Comparison of ENCODE assay signal across 8 cellular contexts in genomic region chr7:100120518-100121085, GRCh38. TPM values are rescaled to one million over a fixed set of nuclear protein-coding genes. Genes with fewer than 3 reads are reported as not detected.
DNase-seq lines count a peak whose midpoint lies in the region; ATAC-seq, FAIRE-seq and TF ChIP-seq lines count a peak whose summit lies in the region.

No MANE protein-coding gene starts in this region.

- no peak for FAIRE-seq in kidney (lab: Jason Lieb, UNC)

- H3K4me3 ChIP-seq in kidney (ENCODE audit: low read length in 2 of 2) (peak overlapping the region; percentile 70 to 72), thoracic aorta (peak overlapping the region; percentile 84)

- no peak overlapping the region for H3K27ac ChIP-seq in kidney (ENCODE audit: low read depth in 2 of 2, low read length in 2 of 2)
- peak overlapping the region; percentile 85 to 87 for H3K27ac ChIP-seq in thoracic aorta

- no peaks in the 10 kb centered on the region for H3K27me3 Mint-ChIP-seq in activated CD4-positive, alpha-beta T cell treated with anti-CD3 and anti-CD28 coated beads for 36 hours
- no peaks in the 10 kb centered on the region for H3K27me3 Mint-ChIP-seq in activated naive CD8-positive, alpha-beta T cell treated with anti-CD3 and anti-CD28 coated beads for 36 hours

- intact Hi-C loops in activated CD4-positive, alpha-beta T cell treated with anti-CD3 and anti-CD28 coated beads for 36 hours (cut with DNase I, micrococcal nuclease), result loop anchor here in 1 of 2 experiments (1.0 kb wide), 1 partner anchor 28 kb away; the partner anchor contains the start of gene LAMTOR4
- intact Hi-C loops in kidney (cut with DNase I), result no loop called here

- DNase-seq in activated CD4-positive, alpha-beta T cell treated with anti-CD3 and anti-CD28 coated beads for 36 hours, result no peak
- no peak for DNase-seq in activated CD4-positive, alpha-beta T cell treated with anti-CD3 and anti-CD28 coated beads, Interleukin-2, amount 50 U/mL, for 1 hour
- no peak for DNase-seq in activated naive CD8-positive, alpha-beta T cell treated with anti-CD3 and anti-CD28 coated beads for 36 hours
- DNase-seq in kidney (no peak), thoracic aorta (ENCODE audit: low spot score) (no peak), medulla oblongata (ENCODE audit: extremely low spot score) (no peak), GM10248 (ENCODE audit: extremely low spot score) (no peak)

- TF ChIP-seq CTCF in kidney (IDR thresholded peaks at IDR 0.05; ENCODE audit: borderline replicate concordance, extremely low read depth, insufficient read depth) (no peak), thoracic aorta (IDR thresholded peaks at IDR 0.05) (no peak), GM10248 (IDR thresholded peaks at IDR 0.05; ENCODE audit: control extremely low read depth, extremely low read depth, low read depth, missing control alignments) (no peak)

- peaks cover 15% of the 10 kb centered on the region for H3K36me3 Mint-ChIP-seq in activated CD4-positive, alpha-beta T cell treated with anti-CD3 and anti-CD28 coated beads for 36 hours (ENCODE audit: low read depth)
- peaks cover 16% of the 10 kb centered on the region for H3K36me3 Mint-ChIP-seq in activated naive CD8-positive, alpha-beta T cell treated with anti-CD3 and anti-CD28 coated beads for 36 hours

- POLR2A ChIA-PET in activated CD4-positive, alpha-beta T cell treated with anti-CD3 and anti-CD28 coated beads for 36 hours (lab: Charles Lee), result interaction anchor here (0.6 to 1.4 kb wide), 6 partner anchors 11 to 245 kb away, joined by 3 to 9 read pairs (median 4); partner anchors contain the start of genes AP4M1, GPC2, MCM7 and STAG3
- POLR2A ChIA-PET in GM10248 (lab: Yijun Ruan, JAX), result no interaction called here

- H3K27ac Mint-ChIP-seq in activated CD4-positive, alpha-beta T cell treated with anti-CD3 and anti-CD28 coated beads for 36 hours, result peak overlapping the region; percentile 94
- H3K27ac Mint-ChIP-seq in activated naive CD8-positive, alpha-beta T cell treated with anti-CD3 and anti-CD28 coated beads for 36 hours, result peak overlapping the region; percentile 94

- peak overlapping the region; percentile 86 for H3K4me3 Mint-ChIP-seq in activated CD4-positive, alpha-beta T cell treated with anti-CD3 and anti-CD28 coated beads for 36 hours
- peak overlapping the region; percentile 99 for H3K4me3 Mint-ChIP-seq in activated naive CD8-positive, alpha-beta T cell treated with anti-CD3 and anti-CD28 coated beads for 36 hours

- ATAC-seq in activated CD4-positive, alpha-beta T cell treated with anti-CD3 and anti-CD28 coated beads for 36 hours, result no peak
- ATAC-seq in thoracic aorta (ENCODE audit: insufficient number of reproducible peaks, low FRiP score, low read depth) (no peak), HG02759 (IDR thresholded peaks at IDR 0.05; ENCODE audit: unreplicated experiment) (no peak)

- no peaks in the 10 kb centered on the region for H3K36me3 ChIP-seq in kidney (ENCODE audit: control insufficient read depth in 1 of 2, insufficient read depth in 2 of 2, low read length in 2 of 2)
- H3K36me3 ChIP-seq in thoracic aorta, result no peaks in the 10 kb centered on the region

- H3K9me3 ChIP-seq in kidney (ENCODE audit: control insufficient read depth in 1 of 2, low read length in 2 of 2) (no peaks in the 10 kb centered on the region), thoracic aorta (no peaks in the 10 kb centered on the region)

- H3K9ac ChIP-seq in kidney (ENCODE audit: low read length in 2 of 2), result peak overlapping the region in 1 of 2 donors; percentile 34

- H3K27me3 ChIP-seq in thoracic aorta (replicated peaks; ENCODE audit: insufficient read depth), result no peaks in the 10 kb centered on the region

- H3K4me1 Mint-ChIP-seq in activated CD4-positive, alpha-beta T cell treated with anti-CD3 and anti-CD28 coated beads for 36 hours, result peaks cover 33% of the 10 kb centered on the region
- peaks cover 20% of the 10 kb centered on the region for H3K4me1 Mint-ChIP-seq in activated naive CD8-positive, alpha-beta T cell treated with anti-CD3 and anti-CD28 coated beads for 36 hours

- H3K9me3 Mint-ChIP-seq in activated CD4-positive, alpha-beta T cell treated with anti-CD3 and anti-CD28 coated beads for 36 hours (ENCODE audit: low read depth), result no peaks in the 10 kb centered on the region
- no peaks in the 10 kb centered on the region for H3K9me3 Mint-ChIP-seq in activated naive CD8-positive, alpha-beta T cell treated with anti-CD3 and anti-CD28 coated beads for 36 hours

- CTCF ChIA-PET in activated CD4-positive, alpha-beta T cell treated with anti-CD3 and anti-CD28 coated beads for 36 hours (lab: Charles Lee), result interaction anchor here (1.1 to 2.6 kb wide), 6 partner anchors 10 to 224 kb away, joined by 3 to 12 read pairs (median 4); partner anchors contain the start of gene COPS6
- CTCF ChIA-PET in GM10248 (lab: Yijun Ruan, JAX), result interaction anchor here (6.3 kb wide), 1 partner anchor 12 kb away, joined by 53 read pairs; no protein-coding TSS in a partner anchor

- H3K4me1 ChIP-seq in kidney (ENCODE audit: control insufficient read depth in 1 of 2, insufficient read depth in 1 of 2, low read depth in 1 of 2, low read length in 2 of 2) (peaks cover 16% of the 10 kb centered on the region in 2 donors), thoracic aorta (ENCODE audit: control insufficient read depth in 1 of 2, low read depth in 2 of 2) (peaks cover 11 to 24% of the 10 kb centered on the region in 2 donors)

RNA-seq across cellular contexts. Expression of gene CNPY4, which starts 1.2 kb away (rescaled TPM):
- total RNA-seq in activated CD4-positive, alpha-beta T cell treated with anti-CD3 and anti-CD28 coated beads for 36 hours, result 10 to 100 TPM; 11.0 to 14.0 TPM
- 10 to 100 TPM; 10.1 to 10.2 TPM for total RNA-seq in activated naive CD8-positive, alpha-beta T cell treated with anti-CD3 and anti-CD28 coated beads for 36 hours
- 11.6 TPM for total RNA-seq in kidney
- 22.0 TPM for polyA plus RNA-seq in kidney (ENCODE audit: insufficient read depth, low read depth, low replicate concordance)
- total RNA-seq in thoracic aorta, result 10 to 100 TPM; 12.6 to 13.7 TPM

RNA-seq across cellular contexts. Expression of gene TAF6, which starts 1.4 kb away (rescaled TPM):
- total RNA-seq in activated CD4-positive, alpha-beta T cell treated with anti-CD3 and anti-CD28 coated beads for 36 hours, result 10 to 100 TPM; 54.3 to 59.5 TPM
- total RNA-seq in activated naive CD8-positive, alpha-beta T cell treated with anti-CD3 and anti-CD28 coated beads for 36 hours, result 10 to 100 TPM; 59.7 to 61.1 TPM
- 62.7 TPM for total RNA-seq in kidney
- polyA plus RNA-seq in kidney (ENCODE audit: insufficient read depth, low read depth, low replicate concordance), result 41.3 TPM
- 10 to 100 TPM; 48.0 to 72.8 TPM for total RNA-seq in thoracic aorta

RNA-seq across cellular contexts. Expression of gene MBLAC1, which starts 6.2 kb away (rescaled TPM):
- 1 to 10 TPM; 1.6 to 2.2 TPM for total RNA-seq in activated CD4-positive, alpha-beta T cell treated with anti-CD3 and anti-CD28 coated beads for 36 hours
- total RNA-seq in activated naive CD8-positive, alpha-beta T cell treated with anti-CD3 and anti-CD28 coated beads for 36 hours, result 1 to 10 TPM; 3.2 to 3.3 TPM
- total RNA-seq in kidney, result 2.4 TPM
- polyA plus RNA-seq in kidney (ENCODE audit: insufficient read depth, low read depth, low replicate concordance), result 3.7 TPM
- total RNA-seq in thoracic aorta, result 1 to 10 TPM in 1 of 2 donors, not detected in 1; 1.1 TPM

RNA-seq across cellular contexts. Expression of gene AP4M1, which starts 19.2 kb away (rescaled TPM):
- total RNA-seq in activated CD4-positive, alpha-beta T cell treated with anti-CD3 and anti-CD28 coated beads for 36 hours, result 10 to 100 TPM in 1 of 2 experiments, 1 to 10 TPM in 1; 8.8 to 10.4 TPM
- total RNA-seq in activated naive CD8-positive, alpha-beta T cell treated with anti-CD3 and anti-CD28 coated beads for 36 hours, result 10 to 100 TPM; 13.0 to 13.1 TPM
- total RNA-seq in kidney, result 22.8 TPM
- 16.4 TPM for polyA plus RNA-seq in kidney (ENCODE audit: insufficient read depth, low read depth, low replicate concordance)
- total RNA-seq in thoracic aorta, result 10 to 100 TPM; 22.3 to 23.8 TPM

RNA-seq across cellular contexts. Expression of gene MCM7, which starts 19.4 kb away (rescaled TPM):
- total RNA-seq in activated CD4-positive, alpha-beta T cell treated with anti-CD3 and anti-CD28 coated beads for 36 hours, result 100 to 1,000 TPM; 411 to 429 TPM
- 100 to 1,000 TPM; 476 to 482 TPM for total RNA-seq in activated naive CD8-positive, alpha-beta T cell treated with anti-CD3 and anti-CD28 coated beads for 36 hours
- total RNA-seq in kidney (47.2 TPM), thoracic aorta (10 to 100 TPM; 17.6 to 23.6 TPM)
- 21.0 TPM for polyA plus RNA-seq in kidney (ENCODE audit: insufficient read depth, low read depth, low replicate concordance)

Comparison
In these comparisons a context has a peak if more than half of its experiments do, and no peak if none do; other contexts are left out.
1. H3K27ac ChIP-seq: peak in thoracic aorta (2 of 2); none in kidney (0 of 2).